8 cellular contexts compared by ENCODE assay signal in genomic region chr15:57559875-57560274, GRCh38. TPM values are rescaled to one million over a fixed set of nuclear protein-coding genes. Genes with fewer than 3 reads are reported as not detected.
DNase-seq lines count a peak whose midpoint lies in the region; ATAC-seq, FAIRE-seq and TF ChIP-seq lines count a peak whose summit lies in the region.

No MANE protein-coding gene starts in this region.

- peak; percentile 85 for TF ChIP-seq CTCF in DND-41 (IDR thresholded peaks at IDR 0.05; ENCODE audit: borderline replicate concordance, extremely low read depth, low read length, poor library complexity, severe bottlenecking)
- TF ChIP-seq CTCF in astrocyte (IDR thresholded peaks at IDR 0.05; ENCODE audit: insufficient read depth, low read depth, low read length), result peak; percentile 84

- H4K20me1 ChIP-seq in DND-41 (ENCODE audit: insufficient read depth, low read length) (no peaks in the 10 kb centered on the region), astrocyte (ENCODE audit: insufficient read depth, low read length) (no peaks in the 10 kb centered on the region)

- H3K27ac Mint-ChIP-seq in astrocyte (ENCODE audit: unreplicated experiment), result no peak overlapping the region

- peaks cover 9% of the 10 kb centered on the region for H3K4me1 Mint-ChIP-seq in astrocyte (ENCODE audit: low read depth, unreplicated experiment)

- H3K9ac ChIP-seq in DND-41 (ENCODE audit: low read depth, low read length) (no peak overlapping the region), astrocyte (ENCODE audit: low read length) (no peak overlapping the region)

- H3K4me3 ChIP-seq in DND-41 (ENCODE audit: low read depth in 1 of 2, low read length in 2 of 2), result no peak overlapping the region
- H3K4me3 ChIP-seq in astrocyte (ENCODE audit: insufficient read depth, low read depth, low read length), result no peak overlapping the region

- H3K9me3 Mint-ChIP-seq in astrocyte (ENCODE audit: unreplicated experiment), result peaks cover 4% of the 10 kb centered on the region

- DNase-seq in DND-41, result peak; percentile 69
- DNase-seq in HuH-7.5 (ENCODE audit: low spot score), result peak; percentile 49
- peak; percentile 21 to 57 (median 31) for DNase-seq in T-helper 1 cell
- no peak for DNase-seq in astrocyte (ENCODE audit: low read depth)
- peak; percentile 83 for DNase-seq in iPS-NIHi7 (ENCODE audit: extremely low spot score)
- DNase-seq in stimulated activated CD4-positive, alpha-beta T cell treated with anti-CD3 and anti-CD28 coated beads, Interleukin-15, amount 100 ng/mL, for 1 hour (ENCODE audit: low read depth in 1 of 2, low spot score in 1 of 2), result peak; percentile 38 to 66
- DNase-seq in 8988T, result no peak

- H3K4me3 Mint-ChIP-seq in astrocyte (ENCODE audit: unreplicated experiment), result no peak overlapping the region

- H2AFZ ChIP-seq in DND-41 (ENCODE audit: low read depth, low read length), result no peak overlapping the region
- H2AFZ ChIP-seq in astrocyte (ENCODE audit: low read depth, low read length), result no peak overlapping the region

- no peak for FAIRE-seq in astrocyte (lab: Jason Lieb, UNC)

- H3K36me3 ChIP-seq in DND-41 (ENCODE audit: insufficient read depth, low read length), result no peaks in the 10 kb centered on the region
- no peaks in the 10 kb centered on the region for H3K36me3 ChIP-seq in astrocyte (ENCODE audit: insufficient read depth, low read length)

- H3K4me2 ChIP-seq in DND-41 (ENCODE audit: insufficient read depth, low read length) (no peak overlapping the region), astrocyte (ENCODE audit: low read length) (no peak overlapping the region)

- no peaks in the 10 kb centered on the region for H3K27me3 Mint-ChIP-seq in astrocyte (ENCODE audit: low read depth, unreplicated experiment)

- H3K27me3 ChIP-seq in DND-41 (ENCODE audit: insufficient read depth, low read length, poor library complexity), result peaks cover 10% of the 10 kb centered on the region
- H3K27me3 ChIP-seq in astrocyte (ENCODE audit: insufficient read depth, low read length), result no peaks in the 10 kb centered on the region

- no peaks in the 10 kb centered on the region for H3K79me2 ChIP-seq in DND-41 (ENCODE audit: insufficient read depth, low read length)
- no peaks in the 10 kb centered on the region for H3K79me2 ChIP-seq in astrocyte (ENCODE audit: insufficient read depth, low read length)

- ATAC-seq in DND-41 (ENCODE audit: insufficient read depth, low read depth), result peak; percentile 81
- no peak for ATAC-seq in HG03457 (IDR thresholded peaks at IDR 0.05; ENCODE audit: unreplicated experiment)

- H3K27ac ChIP-seq in DND-41 (ENCODE audit: low read length), result no peak overlapping the region
- no peak overlapping the region for H3K27ac ChIP-seq in astrocyte (ENCODE audit: low read depth, low read length)

- H3K36me3 Mint-ChIP-seq in astrocyte (ENCODE audit: low read depth, unreplicated experiment), result no peaks in the 10 kb centered on the region

- H3K9me3 ChIP-seq in DND-41 (ENCODE audit: insufficient read depth, low read length, severe bottlenecking), result no peaks in the 10 kb centered on the region
- H3K9me3 ChIP-seq in astrocyte (ENCODE audit: insufficient read depth, low read depth, low read length), result no peaks in the 10 kb centered on the region

- no peaks in the 10 kb centered on the region for H3K4me1 ChIP-seq in DND-41 (ENCODE audit: insufficient read depth, low read length)
- peaks cover 4% of the 10 kb centered on the region for H3K4me1 ChIP-seq in astrocyte (ENCODE audit: insufficient read depth, low read length)

RNA-seq across cellular contexts. Expression of gene MYZAP, which starts 31.8 kb away (rescaled TPM):
- total RNA-seq in astrocyte, result 0.41 TPM in 1 of 2 replicates, not detected in the other

Comparison
In these comparisons a context has a peak if more than half of its experiments do, and no peak if none do; other contexts are left out.
1. DNase-seq: peak in DND-41 (single experiment), HuH-7.5 (single experiment), T-helper 1 cell (5 of 5), iPS-NIHi7 (single experiment) and stimulated activated CD4-positive, alpha-beta T cell treated with anti-CD3 and anti-CD28 coated beads, Interleukin-15, amount 100 ng/mL, for 1 hour (2 of 2); none in astrocyte (single experiment) and 8988T (single experiment).